In genomic region chr17:48724241-48725004, GRCh38 we compare ENCODE assay signal across 8 cellular contexts. TPM values are rescaled to one million over a fixed set of nuclear protein-coding genes. Genes with fewer than 3 reads are reported as not detected.
A peak's percentile ranks its signal among the peaks of the same experiment; 100 is the strongest.
DNase-seq lines count a peak whose midpoint lies in the region; ATAC-seq and TF ChIP-seq lines count a peak whose summit lies in the region.

No MANE protein-coding gene starts in this region.

- H3K4me1 ChIP-seq in Karpas-422 (ENCODE audit: low read length) (peaks cover 3% of the 10 kb centered on the region; the same call in 1 of the 2 replicates), transverse colon (peaks cover 12 to 50% (median 42%) of the 10 kb centered on the region in 4 donors)

- H3K9me3 ChIP-seq in Karpas-422 (ENCODE audit: low read length) (no peaks in the 10 kb centered on the region), transverse colon (no peaks in the 10 kb centered on the region)

- no peaks in the 10 kb centered on the region for H3K79me2 ChIP-seq in Karpas-422 (ENCODE audit: low read length)

- no peak for TF ChIP-seq EP300 in transverse colon (IDR thresholded peaks at IDR 0.05; ENCODE audit: low read depth)

- no peak overlapping the region for H2AFZ ChIP-seq in Karpas-422 (ENCODE audit: low read length)

- H3K9me2 ChIP-seq in Karpas-422 (replicated peaks; ENCODE audit: insufficient read depth, low read length), result no peaks in the 10 kb centered on the region

- H3K27me3 ChIP-seq in Karpas-422 (ENCODE audit: low read length) (no peaks in the 10 kb centered on the region), transverse colon (peaks cover 100% of the 10 kb centered on the region)

- no peak for TF ChIP-seq POLR2A in transverse colon (IDR thresholded peaks at IDR 0.05)

- H3K9ac ChIP-seq in Karpas-422 (ENCODE audit: low read length), result no peak overlapping the region

- no peak overlapping the region for H3K4me2 ChIP-seq in Karpas-422 (ENCODE audit: low read depth, low read length, poor library complexity, severe bottlenecking)

- in situ Hi-C loops in transverse colon (cut with MboI; ENCODE audit: low pct_ligation_motif_present in 1 of 4, low pct_unique_long_range_greater_than_20kb in 1 of 4, low sequenced_read_pairs in 3 of 4), result no loop called here

- H3K36me3 ChIP-seq in Karpas-422 (ENCODE audit: insufficient read depth, low read length) (no peaks in the 10 kb centered on the region), transverse colon (no peaks in the 10 kb centered on the region)

- no peak for ATAC-seq in GM18861 (IDR thresholded peaks at IDR 0.05; ENCODE audit: unreplicated experiment)

- intact Hi-C loops in posterior cingulate gyrus (cut with DNase I) (loop anchor here (10.0 kb wide), 2 partner anchors 70 to 270 kb away; partner anchors contain the start of gene IGF2BP1), transverse colon (cut with DNase I; ENCODE audit: low total_unique reads) (loop anchor here (10.0 kb wide), 2 partner anchors 150 to 280 kb away; no protein-coding TSS in a partner anchor)

- H3K4me3 ChIP-seq in Karpas-422 (ENCODE audit: low read length) (no peak overlapping the region), transverse colon (peak overlapping the region in 1 of 4 donors; percentile 45)

- 10 to 32% methylated on average over 10 to 32 of the region's 32 CpGs for WGBS in transverse colon (ENCODE audit: low coverage in 1 of 2), 2 donors

- no peaks in the 10 kb centered on the region for H4K20me1 ChIP-seq in Karpas-422 (ENCODE audit: insufficient read depth, low read depth, low read length)

- TF ChIP-seq CTCF in transverse colon (IDR thresholded peaks at IDR 0.05), result peak; percentile 74 to 84 (median 77)

- peak; percentile 13 for DNase-seq in DMS 273 treated with DMSO at 0.1 percent for 48 hours (lab: John Stamatoyannopoulos, UW)
- peak; percentile 82 for DNase-seq in Karpas-422
- DNase-seq in SK-N-DZ (ENCODE audit: low spot score), result peak; percentile 67
- peak; percentile 71 for DNase-seq in activated naive CD4-positive, alpha-beta T cell treated with Interleukin-2 at 50 U/mL for 16 hours
- DNase-seq in glomerular endothelial cell (ENCODE audit: extremely low read depth, low read depth, low spot score), result peak; percentile 36
- peak; percentile 43 to 95 (median 74) for DNase-seq in posterior cingulate gyrus
- peak; percentile 92 for DNase-seq in transverse colon

- no peak overlapping the region for H3K27ac ChIP-seq in Karpas-422 (ENCODE audit: low read length)
- H3K27ac ChIP-seq in transverse colon, result peak overlapping the region in 1 of 4 donors; percentile 61

RNA-seq across cellular contexts. Expression of gene PRAC2, which starts 1.4 kb away (rescaled TPM):
- not detected in 2 replicates for total RNA-seq in Karpas-422 (2014; rRNA removed; shearing (Covaris generic); ENCODE audit: low replicate concordance)
- not detected in 2 replicates for polyA plus RNA-seq in SK-N-DZ (2014; cell fraction: cytosol; rRNA removed)
- not detected in 2 replicates for polyA plus RNA-seq in SK-N-DZ (2014; cell fraction: nucleus; rRNA removed)
- total RNA-seq in glomerular endothelial cell (not detected in 2 replicates), transverse colon (1 to 10 TPM in 1 of 4 donors, not detected in 3; 4.1 TPM)

RNA-seq across cellular contexts. Expression of gene PRAC1, which starts 2.1 kb away (rescaled TPM):
- total RNA-seq in Karpas-422 (2014; rRNA removed; shearing (Covaris generic); ENCODE audit: low replicate concordance), result not detected in 2 replicates
- not detected in 2 replicates for polyA plus RNA-seq in SK-N-DZ (2014; cell fraction: cytosol; rRNA removed)
- polyA plus RNA-seq in SK-N-DZ (2014; cell fraction: nucleus; rRNA removed), result not detected in 2 replicates
- total RNA-seq in glomerular endothelial cell (not detected in 2 replicates), transverse colon (1 to 10 TPM in 1 of 4 donors, not detected in 3; 4.4 TPM)

RNA-seq across cellular contexts. Expression of gene HOXB13, which starts 4.1 kb away (rescaled TPM):
- not detected in 2 replicates for total RNA-seq in Karpas-422 (2014; rRNA removed; shearing (Covaris generic); ENCODE audit: low replicate concordance)
- polyA plus RNA-seq in SK-N-DZ (2014; cell fraction: cytosol; rRNA removed), result not detected in 2 replicates
- not detected in 2 replicates for polyA plus RNA-seq in SK-N-DZ (2014; cell fraction: nucleus; rRNA removed)
- not detected in 2 replicates for total RNA-seq in glomerular endothelial cell
- total RNA-seq in transverse colon, result 1 to 10 TPM; 1.2 to 5.7 (median 3.5) TPM

Comparison
In these comparisons a context has a peak if more than half of its experiments do, and no peak if none do; other contexts are left out.
1. DNase-seq: peak in every context shown above with its lines; median percentile 92 in transverse colon; 82 in Karpas-422; 74 in posterior cingulate gyrus; 71 in activated naive CD4-positive, alpha-beta T cell treated with Interleukin-2 at 50 U/mL for 16 hours; 67 in SK-N-DZ; 36 in glomerular endothelial cell; 13 in DMS 273 treated with DMSO at 0.1 percent for 48 hours.